Comparison of ENCODE assay signal across 1 cellular context in genomic region chr5:142286111-142286510, GRCh38.
TF ChIP-seq lines count a peak whose summit lies in the region.

No MANE protein-coding gene starts in this region.

TF ChIP-seq in HEK293, 187 proteins besides CTCF, POLR2A, EP300 and RAD21 (continued from another document):
- TF ChIP-seq, protein P1, sequence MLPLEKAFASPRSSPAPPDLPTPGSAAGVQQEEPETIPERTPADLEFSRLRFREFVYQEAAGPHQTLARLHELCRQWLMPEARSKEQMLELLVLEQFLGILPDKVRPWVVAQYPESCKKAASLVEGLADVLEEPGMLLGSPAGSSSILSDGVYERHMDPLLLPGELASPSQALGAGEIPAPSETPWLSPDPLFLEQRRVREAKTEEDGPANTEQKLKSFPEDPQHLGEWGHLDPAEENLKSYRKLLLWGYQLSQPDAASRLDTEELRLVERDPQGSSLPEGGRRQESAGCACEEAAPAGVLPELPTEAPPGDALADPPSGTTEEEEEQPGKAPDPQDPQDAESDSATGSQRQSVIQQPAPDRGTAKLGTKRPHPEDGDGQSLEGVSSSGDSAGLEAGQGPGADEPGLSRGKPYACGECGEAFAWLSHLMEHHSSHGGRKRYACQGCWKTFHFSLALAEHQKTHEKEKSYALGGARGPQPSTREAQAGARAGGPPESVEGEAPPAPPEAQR (tag by site-specific recombination; IDR thresholded peaks at IDR 0.05) = no peak
- no peak for TF ChIP-seq ZNF292 (tag by site-specific recombination; IDR thresholded peaks at IDR 0.05; ENCODE audit: borderline replicate concordance, low read depth)
- no peak for TF ChIP-seq SCRT1 (tag by site-specific recombination; IDR thresholded peaks at IDR 0.05; ENCODE audit: borderline replicate concordance)
- TF ChIP-seq, protein P2, sequence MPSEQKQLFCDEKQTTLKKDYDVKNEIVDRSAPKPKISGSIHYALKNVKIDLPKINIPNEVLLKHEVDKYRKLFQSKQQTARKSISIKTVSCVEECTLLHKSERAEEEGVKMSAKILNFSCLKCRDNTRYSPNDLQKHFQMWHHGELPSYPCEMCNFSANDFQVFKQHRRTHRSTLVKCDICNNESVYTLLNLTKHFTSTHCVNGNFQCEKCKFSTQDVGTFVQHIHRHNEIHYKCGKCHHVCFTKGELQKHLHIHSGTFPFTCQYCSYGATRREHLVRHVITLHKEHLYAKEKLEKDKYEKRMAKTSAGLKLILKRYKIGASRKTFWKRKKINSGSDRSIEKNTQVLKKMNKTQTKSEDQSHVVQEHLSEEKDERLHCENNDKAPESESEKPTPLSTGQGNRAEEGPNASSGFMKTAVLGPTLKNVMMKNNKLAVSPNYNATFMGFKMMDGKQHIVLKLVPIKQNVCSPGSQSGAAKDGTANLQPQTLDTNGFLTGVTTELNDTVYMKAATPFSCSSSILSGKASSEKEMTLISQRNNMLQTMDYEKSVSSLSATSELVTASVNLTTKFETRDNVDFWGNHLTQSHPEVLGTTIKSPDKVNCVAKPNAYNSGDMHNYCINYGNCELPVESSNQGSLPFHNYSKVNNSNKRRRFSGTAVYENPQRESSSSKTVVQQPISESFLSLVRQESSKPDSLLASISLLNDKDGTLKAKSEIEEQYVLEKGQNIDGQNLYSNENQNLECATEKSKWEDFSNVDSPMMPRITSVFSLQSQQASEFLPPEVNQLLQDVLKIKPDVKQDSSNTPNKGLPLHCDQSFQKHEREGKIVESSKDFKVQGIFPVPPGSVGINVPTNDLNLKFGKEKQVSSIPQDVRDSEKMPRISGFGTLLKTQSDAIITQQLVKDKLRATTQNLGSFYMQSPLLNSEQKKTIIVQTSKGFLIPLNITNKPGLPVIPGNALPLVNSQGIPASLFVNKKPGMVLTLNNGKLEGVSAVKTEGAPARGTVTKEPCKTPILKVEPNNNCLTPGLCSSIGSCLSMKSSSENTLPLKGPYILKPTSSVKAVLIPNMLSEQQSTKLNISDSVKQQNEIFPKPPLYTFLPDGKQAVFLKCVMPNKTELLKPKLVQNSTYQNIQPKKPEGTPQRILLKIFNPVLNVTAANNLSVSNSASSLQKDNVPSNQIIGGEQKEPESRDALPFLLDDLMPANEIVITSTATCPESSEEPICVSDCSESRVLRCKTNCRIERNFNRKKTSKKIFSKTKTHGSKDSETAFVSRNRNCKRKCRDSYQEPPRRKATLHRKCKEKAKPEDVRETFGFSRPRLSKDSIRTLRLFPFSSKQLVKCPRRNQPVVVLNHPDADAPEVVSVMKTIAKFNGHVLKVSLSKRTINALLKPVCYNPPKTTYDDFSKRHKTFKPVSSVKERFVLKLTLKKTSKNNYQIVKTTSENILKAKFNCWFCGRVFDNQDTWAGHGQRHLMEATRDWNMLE (tag by site-specific recombination; conservative IDR thresholded peaks at IDR 0.05; ENCODE audit: low read depth) = no peak
- no peak for TF ChIP-seq ZSCAN16 (tag by site-specific recombination; IDR thresholded peaks at IDR 0.05)
- TF ChIP-seq ZNF341 (tag by site-specific recombination; IDR thresholded peaks at IDR 0.05; ENCODE audit: low read depth) = no peak
- no peak for TF ChIP-seq ZNF175 (tag by site-specific recombination; IDR thresholded peaks at IDR 0.05)
- TF ChIP-seq, protein P3, sequence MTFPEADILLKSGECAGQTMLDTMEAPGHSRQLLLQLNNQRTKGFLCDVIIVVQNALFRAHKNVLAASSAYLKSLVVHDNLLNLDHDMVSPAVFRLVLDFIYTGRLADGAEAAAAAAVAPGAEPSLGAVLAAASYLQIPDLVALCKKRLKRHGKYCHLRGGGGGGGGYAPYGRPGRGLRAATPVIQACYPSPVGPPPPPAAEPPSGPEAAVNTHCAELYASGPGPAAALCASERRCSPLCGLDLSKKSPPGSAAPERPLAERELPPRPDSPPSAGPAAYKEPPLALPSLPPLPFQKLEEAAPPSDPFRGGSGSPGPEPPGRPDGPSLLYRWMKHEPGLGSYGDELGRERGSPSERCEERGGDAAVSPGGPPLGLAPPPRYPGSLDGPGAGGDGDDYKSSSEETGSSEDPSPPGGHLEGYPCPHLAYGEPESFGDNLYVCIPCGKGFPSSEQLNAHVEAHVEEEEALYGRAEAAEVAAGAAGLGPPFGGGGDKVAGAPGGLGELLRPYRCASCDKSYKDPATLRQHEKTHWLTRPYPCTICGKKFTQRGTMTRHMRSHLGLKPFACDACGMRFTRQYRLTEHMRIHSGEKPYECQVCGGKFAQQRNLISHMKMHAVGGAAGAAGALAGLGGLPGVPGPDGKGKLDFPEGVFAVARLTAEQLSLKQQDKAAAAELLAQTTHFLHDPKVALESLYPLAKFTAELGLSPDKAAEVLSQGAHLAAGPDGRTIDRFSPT (tag by site-specific recombination; IDR thresholded peaks at IDR 0.05) = no peak
- TF ChIP-seq OSR2 (tag by site-specific recombination; IDR thresholded peaks at IDR 0.05) = peak; percentile 80
- no peak for TF ChIP-seq ZEB2 (tag by site-specific recombination; IDR thresholded peaks at IDR 0.05)
- no peak for TF ChIP-seq ZFP37 (tag by site-specific recombination; IDR thresholded peaks at IDR 0.05)
